Comparison of ENCODE assay signal across 27 cellular contexts in the genomic region with DNA sequence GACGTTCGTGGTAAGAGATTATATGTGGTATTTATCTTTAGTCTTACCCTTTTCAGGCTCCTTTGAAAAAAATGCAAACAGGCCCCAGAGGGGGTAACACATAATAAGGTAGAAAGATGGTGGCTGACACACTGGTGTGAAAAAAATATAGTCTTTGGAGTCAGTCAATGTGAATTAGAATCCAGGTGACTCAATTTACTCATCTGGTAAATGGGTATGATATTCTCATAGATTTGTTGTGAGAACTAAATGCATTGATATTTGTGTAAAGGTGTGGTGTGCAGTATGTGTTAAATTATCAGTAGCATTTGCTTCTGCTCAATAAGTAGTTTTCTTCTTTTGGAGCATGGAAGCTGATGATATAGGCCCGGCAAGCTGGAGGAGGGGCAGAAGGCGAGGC.
"Had no signal": no experiment of that assay in that cellular context is flagged by ENCODE, and none has a peak within 500 bp of the region (broad histone marks: within the 10 kb centered on the region; RNA-seq: fewer than 3 reads in every experiment).

No MANE protein-coding gene starts in this region.

- ATAC-seq: mucosa of descending colon; naive thymus-derived CD8-positive, alpha-beta T cell; pancreas; stimulated activated effector memory CD8-positive, alpha-beta T cell treated with anti-CD3 and anti-CD28 coated beads, Interleukin-12 subunit alpha, Interleukin-12 subunit beta, amount 100 ng/mL, for 72 hours had no signal

- H3K27ac Mint-ChIP-seq: stimulated activated effector memory CD8-positive, alpha-beta T cell treated with anti-CD3 and anti-CD28 coated beads, Interleukin-12 subunit alpha, Interleukin-12 subunit beta, amount 100 ng/mL, for 72 hours; stimulated activated naive CD8-positive, alpha-beta T cell treated with anti-CD3 and anti-CD28 coated beads, Interleukin-15, Interleukin-2, amounts not matched to agents 100 ng/mL and 50 ng/mL, for 24 hours had no signal

- H3K4me3 Mint-ChIP-seq: naive thymus-derived CD8-positive, alpha-beta T cell; nephron; neural crest cell; stimulated activated effector memory CD8-positive, alpha-beta T cell treated with anti-CD3 and anti-CD28 coated beads, Interleukin-12 subunit alpha, Interleukin-12 subunit beta, amount 100 ng/mL, for 72 hours; stimulated activated naive CD8-positive, alpha-beta T cell treated with anti-CD3 and anti-CD28 coated beads, Interleukin-15, Interleukin-2, amounts not matched to agents 100 ng/mL and 50 ng/mL, for 24 hours had no signal

- FAIRE-seq: pancreas, small intestine had no signal

- H3K27ac ChIP-seq: left ventricle myocardium inferior, neutrophil, pancreas, prostate gland, sigmoid colon, spleen, suprapubic skin, thoracic aorta, tibial artery, uterus had no signal

- H3K4me3 ChIP-seq: left ventricle myocardium inferior, lung, mucosa of descending colon, pancreas, prostate gland, sigmoid colon, spleen, suprapubic skin, thoracic aorta, tibial artery, uterus had no signal

- H3K9me3 ChIP-seq: left ventricle myocardium inferior, mucosa of descending colon, neutrophil, pancreas, prostate gland, sigmoid colon, spleen, suprapubic skin, thoracic aorta, tibial artery, uterus had no signal

- H3K4me1 ChIP-seq: pancreas, prostate gland, suprapubic skin, uterus had no signal

- H3K36me3 ChIP-seq: left ventricle myocardium inferior, neutrophil, pancreas, prostate gland, sigmoid colon, spleen, suprapubic skin, thoracic aorta, tibial artery, uterus had no signal

- H3K36me3 Mint-ChIP-seq: naive thymus-derived CD8-positive, alpha-beta T cell; stimulated activated effector memory CD8-positive, alpha-beta T cell treated with anti-CD3 and anti-CD28 coated beads, Interleukin-12 subunit alpha, Interleukin-12 subunit beta, amount 100 ng/mL, for 72 hours had no signal

- H3K9me3 Mint-ChIP-seq: naive thymus-derived CD8-positive, alpha-beta T cell; nephron; neural crest cell; stimulated activated effector memory CD8-positive, alpha-beta T cell treated with anti-CD3 and anti-CD28 coated beads, Interleukin-12 subunit alpha, Interleukin-12 subunit beta, amount 100 ng/mL, for 72 hours; stimulated activated naive CD8-positive, alpha-beta T cell treated with anti-CD3 and anti-CD28 coated beads, Interleukin-15, Interleukin-2, amounts not matched to agents 100 ng/mL and 50 ng/mL, for 24 hours had no signal

- H3K27me3 Mint-ChIP-seq: naive thymus-derived CD8-positive, alpha-beta T cell; stimulated activated naive CD8-positive, alpha-beta T cell treated with anti-CD3 and anti-CD28 coated beads, Interleukin-15, Interleukin-2, amounts not matched to agents 100 ng/mL and 50 ng/mL, for 24 hours had no signal

- H3K27me3 ChIP-seq: neutrophil, pancreas, sigmoid colon, spleen, suprapubic skin, uterus had no signal

- DNase-seq: hypothalamus; islet precursor cell; left ventricle myocardium inferior; midbrain; mucosa of descending colon; naive thymus-derived CD8-positive, alpha-beta T cell; pancreas; posterior cingulate gyrus; retina; right cardiac atrium; sigmoid colon; spleen; stimulated activated CD4-positive, alpha-beta T cell treated with anti-CD3 and anti-CD28 coated beads, Interleukin-4, amount 100 ng/mL, for 24 hours; stimulated activated naive CD4-positive, alpha-beta T cell; tibial artery; trophoblast cell; uterus had no signal
